ENCODE assay signal across 27 cellular contexts in the genomic region with DNA sequence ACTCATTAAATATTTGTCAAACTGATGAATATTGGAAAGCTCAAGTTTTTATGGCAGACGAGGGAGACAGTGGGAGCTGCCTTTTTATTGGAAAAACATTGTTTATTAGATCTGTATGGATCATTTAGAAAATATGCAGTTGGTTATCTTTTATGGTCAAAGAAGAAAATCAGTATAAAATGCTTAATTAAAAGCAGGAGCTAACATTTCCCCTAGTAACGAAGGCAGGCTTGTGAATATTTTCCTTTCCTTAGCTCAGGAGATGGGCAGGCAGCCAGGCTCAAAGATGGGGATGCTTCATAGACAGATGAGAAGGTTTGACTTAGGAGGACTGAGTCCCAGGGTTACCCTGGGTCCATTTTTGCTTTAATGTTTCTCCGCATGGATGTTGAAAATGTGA. TPM values are rescaled to one million over a fixed set of nuclear protein-coding genes. Genes with fewer than 3 reads are reported as not detected.
DNase-seq lines count a peak whose midpoint lies in the region; FAIRE-seq and TF ChIP-seq lines count a peak whose summit lies in the region.
"Had no signal": no experiment of that assay in that cellular context is flagged by ENCODE, and none has a peak within 500 bp of the region (broad histone marks: within the 10 kb centered on the region; RNA-seq: fewer than 3 reads in every experiment).

No MANE protein-coding gene starts in this region.

- H3K27me3 Mint-ChIP-seq in chondrocyte (ENCODE audit: low read depth), result no peaks in the 10 kb centered on the region
- H3K27me3 Mint-ChIP-seq in mesothelial cell of epicardium (ENCODE audit: low read depth), result no peaks in the 10 kb centered on the region

- H3K4me3 Mint-ChIP-seq in chondrocyte (ENCODE audit: unreplicated experiment) (no peak overlapping the region), mesothelial cell of epicardium (no peak overlapping the region)
- H3K4me3 Mint-ChIP-seq: memory B cell; naive thymus-derived CD8-positive, alpha-beta T cell; T-helper 1 cell treated with Interleukin-12 subunit alpha and Interleukin-12 subunit beta and Interleukin-4 antibody, amounts not matched to agents 30 μg/mL and 1 μg/mL, for 36 hours had no signal

- H3K9me3 Mint-ChIP-seq in chondrocyte (ENCODE audit: low read depth), result no peaks in the 10 kb centered on the region
- H3K9me3 Mint-ChIP-seq in mesothelial cell of epicardium, result no peaks in the 10 kb centered on the region
- H3K9me3 Mint-ChIP-seq: memory B cell; naive thymus-derived CD8-positive, alpha-beta T cell; T-helper 1 cell treated with Interleukin-12 subunit alpha and Interleukin-12 subunit beta and Interleukin-4 antibody, amounts not matched to agents 30 μg/mL and 1 μg/mL, for 36 hours had no signal

- no peak for FAIRE-seq in RCC 7860 (lab: Jason Lieb, UNC)
- FAIRE-seq: GM12892, pancreas had no signal

- H3K4me1 Mint-ChIP-seq in chondrocyte (ENCODE audit: low read depth) (peaks cover 90% of the 10 kb centered on the region), mesothelial cell of epicardium (peaks cover 35% of the 10 kb centered on the region)
- H3K4me1 Mint-ChIP-seq: memory B cell; naive thymus-derived CD8-positive, alpha-beta T cell had no signal

- no peak for TF ChIP-seq CTCF in chondrocyte (IDR thresholded peaks at IDR 0.05)
- TF ChIP-seq CTCF in mesothelial cell of epicardium (IDR thresholded peaks at IDR 0.05; ENCODE audit: unreplicated experiment), result no peak
- no peak for TF ChIP-seq CTCF in BE2C (IDR thresholded peaks at IDR 0.05; ENCODE audit: low read depth, low read length)

- peaks cover 1% of the 10 kb centered on the region for H3K36me3 Mint-ChIP-seq in chondrocyte (ENCODE audit: low read depth)
- no peaks in the 10 kb centered on the region for H3K36me3 Mint-ChIP-seq in mesothelial cell of epicardium
- H3K36me3 Mint-ChIP-seq: memory B cell; naive thymus-derived CD8-positive, alpha-beta T cell had no signal

- H3K4me1 ChIP-seq in BE2C, result no peaks in the 10 kb centered on the region; the same call in 1 of the 2 replicates
- H3K4me1 ChIP-seq: gastroesophageal sphincter had no signal

- DNase-seq in EH (ENCODE audit: low read depth), result peak; percentile 50
- DNase-seq in NCI-H446 (lab: John Stamatoyannopoulos, UW), result peak; percentile 38 to 53
- DNase-seq in chondrocyte (ENCODE audit: low spot score), result no peak
- DNase-seq in mesothelial cell of epicardium (ENCODE audit: low spot score in 2 of 2, unreplicated experiment in 2 of 2), result no peak
- no peak for DNase-seq in stimulated activated CD4-positive, alpha-beta T cell treated with anti-CD3 and anti-CD28 coated beads, Interleukin-4, amount 100 ng/mL, for 4 hours
- DNase-seq in BE2C, result no peak
- no peak for DNase-seq in activated gamma-delta T cell (lab: John Stamatoyannopoulos, UW)
- no peak for DNase-seq in RCC 7860 (ENCODE audit: low spot score)
- DNase-seq: activated CD4-positive, alpha-beta T cell treated with anti-CD3 and anti-CD28 coated beads, Interleukin-2, amount 50 U/mL, for 48 hours; aorta; GF-D8; H7; MM.1S; naive thymus-derived CD8-positive, alpha-beta T cell; NCI-H187; NCI-H526; pancreas; SIG-M5; stimulated activated CD4-positive, alpha-beta T cell treated with anti-CD3 and anti-CD28 coated beads, Interleukin-1b, Interleukin-23, amount 100 ng/mL, for 48 hours; stimulated activated naive CD8-positive, alpha-beta T cell treated with anti-CD3 and anti-CD28 coated beads, Interleukin-15, Interleukin-2, amounts not matched to agents 100 U/mL and 50 U/mL, for 24 hours; WERI-Rb-1 had no signal

- no peaks in the 10 kb centered on the region for H3K27me3 ChIP-seq in BE2C
- H3K27me3 ChIP-seq: BLaER1 treated with 17β-estradiol and CSF1 and Interleukin-3, amounts not matched to agents 10 nM and 100 nM; gastroesophageal sphincter; pancreas; tibial nerve had no signal

- no peak overlapping the region for H3K4me3 ChIP-seq in BE2C (ENCODE audit: low read depth, low read length)
- H3K4me3 ChIP-seq: BLaER1 treated with 17β-estradiol and CSF1 and Interleukin-3, amounts not matched to agents 10 nM and 100 nM; gastroesophageal sphincter; pancreas; tibial nerve had no signal

- H3K9me3 ChIP-seq in BE2C, result no peaks in the 10 kb centered on the region
- H3K9me3 ChIP-seq: BLaER1 treated with 17β-estradiol and CSF1 and Interleukin-3, amounts not matched to agents 10 nM and 100 nM; gastroesophageal sphincter; pancreas; tibial nerve had no signal

- no peaks in the 10 kb centered on the region for H3K36me3 ChIP-seq in BE2C
- H3K36me3 ChIP-seq: BLaER1 treated with 17β-estradiol and CSF1 and Interleukin-3, amounts not matched to agents 10 nM and 100 nM; gastroesophageal sphincter; pancreas; tibial nerve; WERI-Rb-1 had no signal

- H3K27ac Mint-ChIP-seq in chondrocyte (ENCODE audit: unreplicated experiment) (peak overlapping the region; percentile 29), mesothelial cell of epicardium (peak overlapping the region; percentile 67)
- H3K27ac Mint-ChIP-seq: memory B cell; naive thymus-derived CD8-positive, alpha-beta T cell; T-helper 1 cell treated with Interleukin-12 subunit alpha and Interleukin-12 subunit beta and Interleukin-4 antibody, amounts not matched to agents 30 μg/mL and 1 μg/mL, for 36 hours had no signal

RNA-seq across cellular contexts. Expression of gene ROR1, which starts 26.0 kb away (rescaled TPM):
- total RNA-seq in chondrocyte (75.2 to 131 TPM (median 123 TPM) in 3 replicates), mesothelial cell of epicardium (76.0 to 89.9 TPM (median 81.4 TPM) in 3 replicates)
- 3.5 TPM for polyA plus RNA-seq in BE2C (2012; ENCODE audit: insufficient read depth, insufficient read length, low read depth)
- polyA plus RNA-seq: naive thymus-derived CD8-positive, alpha-beta T cell had no signal

Comparison
In these comparisons a context has a peak if more than half of its experiments do, and no peak if none do; other contexts are left out.
1. DNase-seq: peak in EH (single experiment) and NCI-H446 (2 of 2); none in chondrocyte (single experiment), mesothelial cell of epicardium (0 of 2), stimulated activated CD4-positive, alpha-beta T cell treated with anti-CD3 and anti-CD28 coated beads, Interleukin-4, amount 100 ng/mL, for 4 hours (0 of 2), BE2C (single experiment), activated gamma-delta T cell (single experiment) and RCC 7860 (single experiment).